8 cellular contexts compared by ENCODE assay signal in genomic region chr1:145977486-145978476, GRCh38. TPM values are rescaled to one million over a fixed set of nuclear protein-coding genes. Genes with fewer than 3 reads are reported as not detected.
DNase-seq lines count a peak whose midpoint lies in the region; ATAC-seq, FAIRE-seq and TF ChIP-seq lines count a peak whose summit lies in the region.

No MANE protein-coding gene starts in this region.

- in situ Hi-C loops in astrocyte of the spinal cord (cut with HindIII; ENCODE audit: low sequenced_read_pairs): no loop called here

- TF ChIP-seq CTCF in AG04449 (IDR thresholded peaks at IDR 0.05; ENCODE audit: insufficient read depth, low read length, missing control alignments) (peak; percentile 81), astrocyte of the spinal cord (IDR thresholded peaks at IDR 0.05; ENCODE audit: low read depth, low read length) (peak; percentile 86)

- CTCF ChIA-PET in AG04449 (lab: Yijun Ruan, JAX): interaction anchor here (0.8 to 24.4 kb wide), 28 partner anchors 12 to 231 kb away, joined by 3 to 787 read pairs (median 6); partner anchors contain the start of genes ANKRD34A, HJV, ITGA10 and LIX1L

- POLR2A ChIA-PET in AG04449 (lab: Yijun Ruan, JAX): interaction anchor here (0.6 to 2.8 kb wide), 4 partner anchors 13 to 60 kb away, joined by 3 to 15 read pairs (median 6); partner anchors contain the start of genes ANKRD34A and POLR3GL

- no peak for ATAC-seq in HG03159 (IDR thresholded peaks at IDR 0.05; ENCODE audit: unreplicated experiment)

- DNase-seq in AG04449 (ENCODE audit: low read depth, low spot score) (no peak), GM19239 (ENCODE audit: insufficient read length, low spot score) (peak; percentile 69), NCI-H2029 (lab: John Stamatoyannopoulos, UW) (peak; percentile 81), T-helper 22 cell (ENCODE audit: low read depth) (peak; percentile 52), astrocyte of the spinal cord (ENCODE audit: low read depth, low spot score) (peak; percentile 81), hypothalamus (lab: John Stamatoyannopoulos, UW) (peak in 39 of 51 donors; percentile 4 to 90 (median 52)), renal cortical epithelial cell (ENCODE audit: low read depth) (peak; percentile 76)

- H3K4me3 ChIP-seq in AG04449 (ENCODE audit: low read depth, low read length) (no peak overlapping the region), astrocyte of the spinal cord (ENCODE audit: low read depth, low read length) (no peak overlapping the region)

- peak; percentile 65 for FAIRE-seq in GM19239 (lab: Jason Lieb, UNC)

RNA-seq across cellular contexts. Expression of gene POLR3GL, which starts 13.3 kb away (rescaled TPM):
- total RNA-seq in renal cortical epithelial cell: 8.9 and 12.4 TPM in 2 replicates

RNA-seq across cellular contexts. Expression of gene ANKRD34A, which starts 13.4 kb away (rescaled TPM):
- 0.15 TPM in 1 of 2 replicates, not detected in the other for total RNA-seq in renal cortical epithelial cell

RNA-seq across cellular contexts. Expression of gene TXNIP, which starts 18.6 kb away (rescaled TPM):
- total RNA-seq in renal cortical epithelial cell: 294 and 1,145 TPM in 2 replicates

RNA-seq across cellular contexts. Expression of gene LIX1L, which starts 20.0 kb away (rescaled TPM):
- total RNA-seq in renal cortical epithelial cell: 15.8 TPM in 2 replicates

RNA-seq across cellular contexts. Expression of gene HJV, which starts 43.8 kb away (rescaled TPM):
- not detected in 2 replicates for total RNA-seq in renal cortical epithelial cell
